8 cellular contexts compared by ENCODE assay signal in the genomic region with DNA sequence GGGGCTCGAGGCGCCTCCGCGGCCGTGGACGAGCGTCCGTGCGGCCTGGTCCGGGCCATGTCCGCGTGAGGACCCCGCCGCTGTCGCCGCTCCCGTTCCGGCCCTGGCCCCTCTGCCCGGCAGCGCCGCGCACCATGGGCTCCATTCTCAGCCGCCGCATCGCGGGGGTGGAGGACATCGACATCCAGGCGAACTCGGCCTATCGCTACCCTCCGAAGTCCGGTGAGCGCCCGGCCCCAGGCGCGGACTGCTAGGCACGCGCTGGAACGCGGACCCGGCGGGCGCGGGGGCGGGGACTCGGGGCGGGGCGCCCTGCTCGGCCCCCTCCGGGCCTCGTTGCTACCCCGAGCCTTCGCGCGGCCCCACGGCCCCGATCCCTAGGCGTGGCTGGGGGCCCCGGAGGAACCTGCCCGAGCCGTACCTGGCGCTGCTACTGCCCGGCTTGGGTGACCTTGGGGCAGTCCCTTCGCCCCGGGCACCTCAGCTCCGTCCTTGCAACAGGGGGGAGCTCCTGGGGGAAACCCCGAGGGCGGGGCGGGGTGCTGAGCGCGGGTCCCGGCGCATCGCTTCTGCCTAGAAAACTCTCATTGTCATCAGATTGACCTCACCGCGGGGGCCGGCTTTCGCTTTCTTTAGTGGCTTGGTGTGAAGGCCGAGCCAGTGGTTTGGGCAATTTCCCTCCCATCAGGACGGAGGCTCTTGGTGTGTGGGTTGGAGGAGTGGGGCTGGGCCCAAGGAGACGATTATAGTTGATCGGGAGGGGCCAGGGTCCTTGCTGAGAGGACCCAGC. TPM values are rescaled to one million over a fixed set of nuclear protein-coding genes. Genes with fewer than 3 reads are reported as not detected.
DNase-seq lines count a peak whose midpoint lies in the region; FAIRE-seq and TF ChIP-seq lines count a peak whose summit lies in the region.

No MANE protein-coding gene starts in this region.

- peaks cover 5% of the 10 kb centered on the region for H3K4me1 ChIP-seq in mesendoderm (ENCODE audit: control insufficient read depth, low read depth, low read length)

- H3K4ac ChIP-seq in mesendoderm (ENCODE audit: low read depth, low read length) = peak overlapping the region; percentile 47

- peaks cover 13% of the 10 kb centered on the region for H3K79me1 ChIP-seq in mesendoderm (ENCODE audit: low read length)

- TF ChIP-seq POLR2A in H54 (IDR thresholded peaks at IDR 0.05; ENCODE audit: low read depth, low read length) = peak; percentile 97

- DNase-seq in GM12864 (ENCODE audit: low read depth) (peak; percentile 59), H54 (ENCODE audit: insufficient read length, low spot score) (no peak), MG63 (peak; percentile 72), mesendoderm (peak; percentile 81), GDM1 (lab: John Stamatoyannopoulos, UW) (no peak)
- DNase-seq in activated CD4-positive, alpha-beta T cell treated with anti-CD3 and anti-CD28 coated beads, Interleukin-2, amount 50 U/mL, for 48 hours = peak; percentile 84 to 89
- DNase-seq in effector CD4-positive, alpha-beta T cell = peak; percentile 50
- peak; percentile 59 to 63 for DNase-seq in stimulated activated CD8-positive, alpha-beta memory T cell treated with anti-CD3 and anti-CD28 coated beads, Interleukin-15, amount 100 ng/mL, for 4 hours (ENCODE audit: low read depth in 2 of 2)

- H3K18ac ChIP-seq in mesendoderm (ENCODE audit: low read length) = peak overlapping the region; percentile 29

- H3K4me3 ChIP-seq in GM12864 (ENCODE audit: low read depth, low read length) (peak overlapping the region; percentile 81), MG63 (peak overlapping the region; percentile 77), mesendoderm (ENCODE audit: low read length) (peak overlapping the region; percentile 87)

- H4K8ac ChIP-seq in mesendoderm (ENCODE audit: low read depth, low read length) = no peak overlapping the region

- no peak overlapping the region for H2AK5ac ChIP-seq in mesendoderm (ENCODE audit: low read length)

- FAIRE-seq in H54 (lab: Jason Lieb, UNC) = no peak

- peaks cover 32% of the 10 kb centered on the region for H3K36me3 ChIP-seq in MG63
- no peaks in the 10 kb centered on the region for H3K36me3 ChIP-seq in mesendoderm (ENCODE audit: control insufficient read depth, insufficient read depth, low read length)

- no peaks in the 10 kb centered on the region for H3K9me3 ChIP-seq in MG63

- H4K5ac ChIP-seq in mesendoderm (ENCODE audit: low read length) = no peak overlapping the region

- peak overlapping the region; percentile 17 for H3K27ac ChIP-seq in mesendoderm (ENCODE audit: low read depth, low read length)

- peak overlapping the region; percentile 94 for H3K4me2 ChIP-seq in mesendoderm (ENCODE audit: low read length)

- no peaks in the 10 kb centered on the region for H3K27me3 ChIP-seq in MG63
- no peaks in the 10 kb centered on the region for H3K27me3 ChIP-seq in mesendoderm (ENCODE audit: insufficient read depth, low read length, poor library complexity)

- no peak overlapping the region for H2BK15ac ChIP-seq in mesendoderm (replicated peaks; ENCODE audit: low read depth)

- H3K56ac ChIP-seq in mesendoderm (ENCODE audit: low read length) = peak overlapping the region; percentile 99

- H2BK120ac ChIP-seq in mesendoderm (ENCODE audit: low read depth, low read length) = peak overlapping the region; percentile 31

- no CpG with 5 or more reads among the region's 82 CpGs for WGBS in mesendoderm (ENCODE audit: extremely low coverage, insufficient coverage, low lambda C conversion rate)

- peaks cover 19% of the 10 kb centered on the region for H3K79me2 ChIP-seq in mesendoderm (ENCODE audit: control insufficient read depth, insufficient read depth, low read length)

- H3K23ac ChIP-seq in mesendoderm (ENCODE audit: low read length) = no peak overlapping the region

- H3K9ac ChIP-seq in mesendoderm (ENCODE audit: low read length) = peak overlapping the region; percentile 96

- TF ChIP-seq CTCF in GM12864 (IDR thresholded peaks at IDR 0.05; ENCODE audit: low read depth, low read length, missing control alignments) = no peak

- no peak overlapping the region for H2BK5ac ChIP-seq in mesendoderm (ENCODE audit: low read length)

RNA-seq across cellular contexts. Expression of a gene that starts 0.4 kb away (rescaled TPM):
- 8.3 and 13.8 TPM in 2 replicates for total RNA-seq in MG63 (2014; rRNA removed; shearing (Covaris generic); ENCODE audit: low replicate concordance)
- 43.1 TPM for polyA plus RNA-seq in mesendoderm (2013, experiment 1 of 2)
- polyA plus RNA-seq in mesendoderm (2013, experiment 2 of 2) = 43.5 TPM

RNA-seq across cellular contexts. Expression of a gene that starts 10.3 kb away (rescaled TPM):
- 18.7 and 29.4 TPM in 2 replicates for total RNA-seq in MG63 (2014; rRNA removed; shearing (Covaris generic); ENCODE audit: low replicate concordance)
- polyA plus RNA-seq in mesendoderm (2013, experiment 1 of 2) = 51.1 TPM
- 52.2 TPM for polyA plus RNA-seq in mesendoderm (2013, experiment 2 of 2)

Comparison
In these comparisons a context has a peak if more than half of its experiments do, and no peak if none do; other contexts are left out.
1. DNase-seq: peak in GM12864 (single experiment), MG63 (single experiment), activated CD4-positive, alpha-beta T cell treated with anti-CD3 and anti-CD28 coated beads, Interleukin-2, amount 50 U/mL, for 48 hours (2 of 2), effector CD4-positive, alpha-beta T cell (single experiment), mesendoderm (single experiment) and stimulated activated CD8-positive, alpha-beta memory T cell treated with anti-CD3 and anti-CD28 coated beads, Interleukin-15, amount 100 ng/mL, for 4 hours (2 of 2); none in H54 (single experiment) and GDM1 (single experiment).
2. Peak in every context shown above with its lines, with median percentiles within 50 percentile points of each other: H3K4me3 ChIP-seq.